Comparison of ENCODE assay signal across 8 cellular contexts in the genomic region with DNA sequence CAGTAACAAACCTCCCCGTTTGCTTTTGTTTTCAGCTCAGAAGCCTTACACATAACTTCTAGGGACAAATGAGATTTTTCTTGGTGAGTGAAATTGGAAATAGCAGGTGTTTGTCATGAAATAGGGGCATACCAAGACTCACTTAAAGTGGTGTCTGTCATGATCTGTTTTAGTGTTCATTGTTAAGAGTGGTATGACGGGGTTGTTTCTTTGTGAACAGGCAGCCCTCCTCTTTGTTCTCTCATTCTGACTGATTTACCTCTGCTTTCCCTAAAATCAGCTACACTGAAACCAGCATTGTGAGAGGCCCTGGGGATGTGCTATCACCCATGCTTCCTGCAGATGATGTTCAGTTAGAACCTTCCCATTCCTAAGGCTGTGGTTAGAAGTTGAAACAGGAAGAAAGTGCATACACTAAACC. TPM values are rescaled to one million over a fixed set of nuclear protein-coding genes. Genes with fewer than 3 reads are reported as not detected.
DNase-seq lines count a peak whose midpoint lies in the region; ATAC-seq and TF ChIP-seq lines count a peak whose summit lies in the region.

No MANE protein-coding gene starts in this region.

- TF ChIP-seq POLR2A in esophagus squamous epithelium (IDR thresholded peaks at IDR 0.05): no peak

- 64 to 72% methylated on average over 2 of the region's 2 CpGs for WGBS in esophagus squamous epithelium, 2 donors

- intact Hi-C loops in esophagus squamous epithelium (cut with DNase I): no loop called here

- ATAC-seq in GM18519 (IDR thresholded peaks at IDR 0.05; ENCODE audit: low FRiP score, unreplicated experiment): peak; percentile 54
- peak; percentile 34 for ATAC-seq in GM21737 (IDR thresholded peaks at IDR 0.05; ENCODE audit: unreplicated experiment)

- H3K27ac ChIP-seq in esophagus squamous epithelium: no peak overlapping the region

- DNase-seq in KG1 (lab: John Stamatoyannopoulos, UW): peak; percentile 69
- DNase-seq in NCI-H2227 treated with DMSO at 0.1 percent for 48 hours (lab: John Stamatoyannopoulos, UW): no peak
- no peak for DNase-seq in midbrain (lab: John Stamatoyannopoulos, UW)
- no peak for DNase-seq in esophagus squamous epithelium (lab: John Stamatoyannopoulos, UW)
- no peak for DNase-seq in NCI-H345 (lab: John Stamatoyannopoulos, UW)

- H3K4me1 ChIP-seq in endocrine pancreas (ENCODE audit: control insufficient read depth, insufficient read depth, low read length) (no peaks in the 10 kb centered on the region), esophagus squamous epithelium (peaks cover 0 to 17% (median 7%) of the 10 kb centered on the region in 3 donors)

- H3K9me3 ChIP-seq in endocrine pancreas (ENCODE audit: control insufficient read depth, low read length): no peaks in the 10 kb centered on the region
- no peaks in the 10 kb centered on the region for H3K9me3 ChIP-seq in esophagus squamous epithelium

- peaks cover 4% of the 10 kb centered on the region for H3K36me3 ChIP-seq in endocrine pancreas (ENCODE audit: control insufficient read depth, insufficient read depth, low read length)
- H3K36me3 ChIP-seq in esophagus squamous epithelium: no peaks in the 10 kb centered on the region

- no peak overlapping the region for H3K9ac ChIP-seq in endocrine pancreas (ENCODE audit: control insufficient read depth, insufficient read depth, low read length)

- H3K4me3 ChIP-seq in endocrine pancreas (ENCODE audit: control insufficient read depth, insufficient read depth, low read length) (peak overlapping the region; percentile 52), esophagus squamous epithelium (no peak overlapping the region)

- no peaks in the 10 kb centered on the region for H3K27me3 ChIP-seq in endocrine pancreas (ENCODE audit: control insufficient read depth, insufficient read depth, low read length)
- H3K27me3 ChIP-seq in esophagus squamous epithelium: peaks cover 0 to 29% (median 0%) of the 10 kb centered on the region in 4 donors

- TF ChIP-seq CTCF in esophagus squamous epithelium (IDR thresholded peaks at IDR 0.05): no peak

RNA-seq across cellular contexts. Expression of gene ERO1B, which starts 2.5 kb away (rescaled TPM):
- 1 to 10 TPM; 1.2 to 6.3 (median 2.4) TPM for total RNA-seq in esophagus squamous epithelium
